1 cellular context compared by ENCODE assay signal in the genomic region with DNA sequence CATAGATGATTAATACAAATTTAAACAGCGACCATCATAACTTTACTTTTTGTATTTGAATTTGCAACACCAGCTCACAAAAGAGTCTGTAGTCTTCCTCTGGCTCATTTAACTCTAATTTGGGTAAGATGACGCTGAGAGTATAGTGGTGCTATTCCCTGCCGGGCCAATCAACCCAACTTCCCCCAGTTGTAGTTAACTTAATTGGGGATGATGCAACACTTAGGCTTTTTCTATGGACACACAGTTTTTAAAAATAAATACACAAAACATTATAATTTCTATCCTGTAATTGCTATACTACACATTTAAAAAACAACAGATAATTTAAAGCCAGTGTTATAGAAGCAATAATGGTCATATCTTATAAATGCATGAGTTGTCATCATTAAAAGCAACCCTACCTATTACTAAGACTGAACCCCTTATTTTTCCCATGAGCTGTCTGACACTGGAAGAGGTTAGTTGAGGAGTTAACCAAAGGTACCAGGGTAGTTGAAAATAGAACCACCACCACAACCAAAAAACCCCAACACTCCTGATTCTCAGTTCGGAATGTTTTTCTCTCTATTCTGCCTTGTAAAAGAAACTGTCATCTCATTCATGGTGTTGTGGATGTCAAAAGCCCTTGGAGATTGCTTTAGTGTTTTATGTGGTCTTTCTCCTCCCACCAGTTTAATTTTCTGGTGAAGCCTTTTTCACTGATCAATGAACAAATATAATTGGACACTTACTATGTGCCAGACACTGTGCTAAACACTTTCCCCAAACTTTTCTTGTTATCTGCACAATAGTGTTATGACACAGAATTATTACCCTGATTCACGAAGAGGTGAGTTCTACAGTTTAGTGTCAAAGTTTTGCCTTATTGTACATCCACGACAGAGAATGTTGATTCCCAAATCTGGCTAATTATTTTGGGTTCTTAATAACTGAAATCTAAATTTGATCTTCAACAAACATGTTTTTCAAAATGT.
A peak's percentile ranks its signal among the peaks of the same experiment; 100 is the strongest.
TF ChIP-seq lines count a peak whose summit lies in the region.

No MANE protein-coding gene starts in this region.

TF ChIP-seq in K562, 482 proteins besides CTCF, POLR2A, EP300 and RAD21 (continued from another document and continues in another):
- TF ChIP-seq, protein P1, sequence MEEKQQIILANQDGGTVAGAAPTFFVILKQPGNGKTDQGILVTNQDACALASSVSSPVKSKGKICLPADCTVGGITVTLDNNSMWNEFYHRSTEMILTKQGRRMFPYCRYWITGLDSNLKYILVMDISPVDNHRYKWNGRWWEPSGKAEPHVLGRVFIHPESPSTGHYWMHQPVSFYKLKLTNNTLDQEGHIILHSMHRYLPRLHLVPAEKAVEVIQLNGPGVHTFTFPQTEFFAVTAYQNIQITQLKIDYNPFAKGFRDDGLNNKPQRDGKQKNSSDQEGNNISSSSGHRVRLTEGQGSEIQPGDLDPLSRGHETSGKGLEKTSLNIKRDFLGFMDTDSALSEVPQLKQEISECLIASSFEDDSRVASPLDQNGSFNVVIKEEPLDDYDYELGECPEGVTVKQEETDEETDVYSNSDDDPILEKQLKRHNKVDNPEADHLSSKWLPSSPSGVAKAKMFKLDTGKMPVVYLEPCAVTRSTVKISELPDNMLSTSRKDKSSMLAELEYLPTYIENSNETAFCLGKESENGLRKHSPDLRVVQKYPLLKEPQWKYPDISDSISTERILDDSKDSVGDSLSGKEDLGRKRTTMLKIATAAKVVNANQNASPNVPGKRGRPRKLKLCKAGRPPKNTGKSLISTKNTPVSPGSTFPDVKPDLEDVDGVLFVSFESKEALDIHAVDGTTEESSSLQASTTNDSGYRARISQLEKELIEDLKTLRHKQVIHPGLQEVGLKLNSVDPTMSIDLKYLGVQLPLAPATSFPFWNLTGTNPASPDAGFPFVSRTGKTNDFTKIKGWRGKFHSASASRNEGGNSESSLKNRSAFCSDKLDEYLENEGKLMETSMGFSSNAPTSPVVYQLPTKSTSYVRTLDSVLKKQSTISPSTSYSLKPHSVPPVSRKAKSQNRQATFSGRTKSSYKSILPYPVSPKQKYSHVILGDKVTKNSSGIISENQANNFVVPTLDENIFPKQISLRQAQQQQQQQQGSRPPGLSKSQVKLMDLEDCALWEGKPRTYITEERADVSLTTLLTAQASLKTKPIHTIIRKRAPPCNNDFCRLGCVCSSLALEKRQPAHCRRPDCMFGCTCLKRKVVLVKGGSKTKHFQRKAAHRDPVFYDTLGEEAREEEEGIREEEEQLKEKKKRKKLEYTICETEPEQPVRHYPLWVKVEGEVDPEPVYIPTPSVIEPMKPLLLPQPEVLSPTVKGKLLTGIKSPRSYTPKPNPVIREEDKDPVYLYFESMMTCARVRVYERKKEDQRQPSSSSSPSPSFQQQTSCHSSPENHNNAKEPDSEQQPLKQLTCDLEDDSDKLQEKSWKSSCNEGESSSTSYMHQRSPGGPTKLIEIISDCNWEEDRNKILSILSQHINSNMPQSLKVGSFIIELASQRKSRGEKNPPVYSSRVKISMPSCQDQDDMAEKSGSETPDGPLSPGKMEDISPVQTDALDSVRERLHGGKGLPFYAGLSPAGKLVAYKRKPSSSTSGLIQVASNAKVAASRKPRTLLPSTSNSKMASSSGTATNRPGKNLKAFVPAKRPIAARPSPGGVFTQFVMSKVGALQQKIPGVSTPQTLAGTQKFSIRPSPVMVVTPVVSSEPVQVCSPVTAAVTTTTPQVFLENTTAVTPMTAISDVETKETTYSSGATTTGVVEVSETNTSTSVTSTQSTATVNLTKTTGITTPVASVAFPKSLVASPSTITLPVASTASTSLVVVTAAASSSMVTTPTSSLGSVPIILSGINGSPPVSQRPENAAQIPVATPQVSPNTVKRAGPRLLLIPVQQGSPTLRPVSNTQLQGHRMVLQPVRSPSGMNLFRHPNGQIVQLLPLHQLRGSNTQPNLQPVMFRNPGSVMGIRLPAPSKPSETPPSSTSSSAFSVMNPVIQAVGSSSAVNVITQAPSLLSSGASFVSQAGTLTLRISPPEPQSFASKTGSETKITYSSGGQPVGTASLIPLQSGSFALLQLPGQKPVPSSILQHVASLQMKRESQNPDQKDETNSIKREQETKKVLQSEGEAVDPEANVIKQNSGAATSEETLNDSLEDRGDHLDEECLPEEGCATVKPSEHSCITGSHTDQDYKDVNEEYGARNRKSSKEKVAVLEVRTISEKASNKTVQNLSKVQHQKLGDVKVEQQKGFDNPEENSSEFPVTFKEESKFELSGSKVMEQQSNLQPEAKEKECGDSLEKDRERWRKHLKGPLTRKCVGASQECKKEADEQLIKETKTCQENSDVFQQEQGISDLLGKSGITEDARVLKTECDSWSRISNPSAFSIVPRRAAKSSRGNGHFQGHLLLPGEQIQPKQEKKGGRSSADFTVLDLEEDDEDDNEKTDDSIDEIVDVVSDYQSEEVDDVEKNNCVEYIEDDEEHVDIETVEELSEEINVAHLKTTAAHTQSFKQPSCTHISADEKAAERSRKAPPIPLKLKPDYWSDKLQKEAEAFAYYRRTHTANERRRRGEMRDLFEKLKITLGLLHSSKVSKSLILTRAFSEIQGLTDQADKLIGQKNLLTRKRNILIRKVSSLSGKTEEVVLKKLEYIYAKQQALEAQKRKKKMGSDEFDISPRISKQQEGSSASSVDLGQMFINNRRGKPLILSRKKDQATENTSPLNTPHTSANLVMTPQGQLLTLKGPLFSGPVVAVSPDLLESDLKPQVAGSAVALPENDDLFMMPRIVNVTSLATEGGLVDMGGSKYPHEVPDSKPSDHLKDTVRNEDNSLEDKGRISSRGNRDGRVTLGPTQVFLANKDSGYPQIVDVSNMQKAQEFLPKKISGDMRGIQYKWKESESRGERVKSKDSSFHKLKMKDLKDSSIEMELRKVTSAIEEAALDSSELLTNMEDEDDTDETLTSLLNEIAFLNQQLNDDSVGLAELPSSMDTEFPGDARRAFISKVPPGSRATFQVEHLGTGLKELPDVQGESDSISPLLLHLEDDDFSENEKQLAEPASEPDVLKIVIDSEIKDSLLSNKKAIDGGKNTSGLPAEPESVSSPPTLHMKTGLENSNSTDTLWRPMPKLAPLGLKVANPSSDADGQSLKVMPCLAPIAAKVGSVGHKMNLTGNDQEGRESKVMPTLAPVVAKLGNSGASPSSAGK (IDR thresholded peaks at IDR 0.05), result no peak
- no peak for TF ChIP-seq TBP (optimal IDR thresholded peaks at IDR 0.05; ENCODE audit: low read depth, low read length)
- no peak for TF ChIP-seq XRCC4 (IDR thresholded peaks at IDR 0.05; ENCODE audit: extremely low read depth, insufficient read depth, insufficient read length)
- no peak for TF ChIP-seq TAF7 (tag; IDR thresholded peaks at IDR 0.05)
- TF ChIP-seq, protein P2, sequence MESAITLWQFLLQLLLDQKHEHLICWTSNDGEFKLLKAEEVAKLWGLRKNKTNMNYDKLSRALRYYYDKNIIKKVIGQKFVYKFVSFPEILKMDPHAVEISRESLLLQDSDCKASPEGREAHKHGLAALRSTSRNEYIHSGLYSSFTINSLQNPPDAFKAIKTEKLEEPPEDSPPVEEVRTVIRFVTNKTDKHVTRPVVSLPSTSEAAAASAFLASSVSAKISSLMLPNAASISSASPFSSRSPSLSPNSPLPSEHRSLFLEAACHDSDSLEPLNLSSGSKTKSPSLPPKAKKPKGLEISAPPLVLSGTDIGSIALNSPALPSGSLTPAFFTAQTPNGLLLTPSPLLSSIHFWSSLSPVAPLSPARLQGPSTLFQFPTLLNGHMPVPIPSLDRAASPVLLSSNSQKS (CRISPR knock-in tag; IDR thresholded peaks at IDR 0.05), result no peak
- TF ChIP-seq ZNF384 (IDR thresholded peaks at IDR 0.05; ENCODE audit: low read depth, low read length), result no peak
- no peak for TF ChIP-seq DNMT1 (IDR thresholded peaks at IDR 0.05)
- TF ChIP-seq, protein P3, sequence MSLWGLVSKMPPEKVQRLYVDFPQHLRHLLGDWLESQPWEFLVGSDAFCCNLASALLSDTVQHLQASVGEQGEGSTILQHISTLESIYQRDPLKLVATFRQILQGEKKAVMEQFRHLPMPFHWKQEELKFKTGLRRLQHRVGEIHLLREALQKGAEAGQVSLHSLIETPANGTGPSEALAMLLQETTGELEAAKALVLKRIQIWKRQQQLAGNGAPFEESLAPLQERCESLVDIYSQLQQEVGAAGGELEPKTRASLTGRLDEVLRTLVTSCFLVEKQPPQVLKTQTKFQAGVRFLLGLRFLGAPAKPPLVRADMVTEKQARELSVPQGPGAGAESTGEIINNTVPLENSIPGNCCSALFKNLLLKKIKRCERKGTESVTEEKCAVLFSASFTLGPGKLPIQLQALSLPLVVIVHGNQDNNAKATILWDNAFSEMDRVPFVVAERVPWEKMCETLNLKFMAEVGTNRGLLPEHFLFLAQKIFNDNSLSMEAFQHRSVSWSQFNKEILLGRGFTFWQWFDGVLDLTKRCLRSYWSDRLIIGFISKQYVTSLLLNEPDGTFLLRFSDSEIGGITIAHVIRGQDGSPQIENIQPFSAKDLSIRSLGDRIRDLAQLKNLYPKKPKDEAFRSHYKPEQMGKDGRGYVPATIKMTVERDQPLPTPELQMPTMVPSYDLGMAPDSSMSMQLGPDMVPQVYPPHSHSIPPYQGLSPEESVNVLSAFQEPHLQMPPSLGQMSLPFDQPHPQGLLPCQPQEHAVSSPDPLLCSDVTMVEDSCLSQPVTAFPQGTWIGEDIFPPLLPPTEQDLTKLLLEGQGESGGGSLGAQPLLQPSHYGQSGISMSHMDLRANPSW (CRISPR knock-in tag; IDR thresholded peaks at IDR 0.05), result no peak
- no peak for TF ChIP-seq ZNF311 (CRISPR knock-in tag; IDR thresholded peaks at IDR 0.05)
- TF ChIP-seq MAFF (IDR thresholded peaks at IDR 0.05; ENCODE audit: low read length), result peak; percentile 0; the same call in 1 of the 2 replicates
- TF ChIP-seq, protein P4, sequence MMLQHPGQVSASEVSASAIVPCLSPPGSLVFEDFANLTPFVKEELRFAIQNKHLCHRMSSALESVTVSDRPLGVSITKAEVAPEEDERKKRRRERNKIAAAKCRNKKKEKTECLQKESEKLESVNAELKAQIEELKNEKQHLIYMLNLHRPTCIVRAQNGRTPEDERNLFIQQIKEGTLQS (IDR thresholded peaks at IDR 0.05), result peak; percentile 97
- TF ChIP-seq, protein P4 (CRISPR knock-in tag; conservative IDR thresholded peaks at IDR 0.05), result no peak
- no peak for TF ChIP-seq U2AF1 (optimal IDR thresholded peaks at IDR 0.05; ENCODE audit: low read depth, low read length)
- peak; percentile 92 for TF ChIP-seq CEBPB (tag; IDR thresholded peaks at IDR 0.05)
- no peak for TF ChIP-seq ZNF696 (CRISPR knock-in tag; conservative IDR thresholded peaks at IDR 0.05)
- TF ChIP-seq, protein P5, sequence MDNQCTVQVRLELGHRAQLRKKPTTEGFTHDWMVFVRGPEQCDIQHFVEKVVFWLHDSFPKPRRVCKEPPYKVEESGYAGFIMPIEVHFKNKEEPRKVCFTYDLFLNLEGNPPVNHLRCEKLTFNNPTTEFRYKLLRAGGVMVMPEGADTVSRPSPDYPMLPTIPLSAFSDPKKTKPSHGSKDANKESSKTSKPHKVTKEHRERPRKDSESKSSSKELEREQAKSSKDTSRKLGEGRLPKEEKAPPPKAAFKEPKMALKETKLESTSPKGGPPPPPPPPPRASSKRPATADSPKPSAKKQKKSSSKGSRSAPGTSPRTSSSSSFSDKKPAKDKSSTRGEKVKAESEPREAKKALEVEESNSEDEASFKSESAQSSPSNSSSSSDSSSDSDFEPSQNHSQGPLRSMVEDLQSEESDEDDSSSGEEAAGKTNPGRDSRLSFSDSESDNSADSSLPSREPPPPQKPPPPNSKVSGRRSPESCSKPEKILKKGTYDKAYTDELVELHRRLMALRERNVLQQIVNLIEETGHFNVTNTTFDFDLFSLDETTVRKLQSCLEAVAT (IDR thresholded peaks at IDR 0.05), result no peak
- TF ChIP-seq SMAD2 (IDR thresholded peaks at IDR 0.05; ENCODE audit: low read depth, low read length), result no peak
- TF ChIP-seq, protein P6, sequence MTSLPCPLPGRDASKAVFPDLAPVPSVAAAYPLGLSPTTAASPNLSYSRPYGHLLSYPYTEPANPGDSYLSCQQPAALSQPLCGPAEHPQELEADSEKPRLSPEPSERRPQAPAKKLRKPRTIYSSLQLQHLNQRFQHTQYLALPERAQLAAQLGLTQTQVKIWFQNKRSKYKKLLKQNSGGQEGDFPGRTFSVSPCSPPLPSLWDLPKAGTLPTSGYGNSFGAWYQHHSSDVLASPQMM (CRISPR knock-in tag; IDR thresholded peaks at IDR 0.05), result no peak
- TF ChIP-seq FOXM1 (IDR thresholded peaks at IDR 0.05; ENCODE audit: low read depth), result peak; percentile 80; the same call in 1 of the 2 replicates
- no peak for TF ChIP-seq FOXM1 (CRISPR knock-in tag; IDR thresholded peaks at IDR 0.05; ENCODE audit: low read depth)
- TF ChIP-seq, protein P7, sequence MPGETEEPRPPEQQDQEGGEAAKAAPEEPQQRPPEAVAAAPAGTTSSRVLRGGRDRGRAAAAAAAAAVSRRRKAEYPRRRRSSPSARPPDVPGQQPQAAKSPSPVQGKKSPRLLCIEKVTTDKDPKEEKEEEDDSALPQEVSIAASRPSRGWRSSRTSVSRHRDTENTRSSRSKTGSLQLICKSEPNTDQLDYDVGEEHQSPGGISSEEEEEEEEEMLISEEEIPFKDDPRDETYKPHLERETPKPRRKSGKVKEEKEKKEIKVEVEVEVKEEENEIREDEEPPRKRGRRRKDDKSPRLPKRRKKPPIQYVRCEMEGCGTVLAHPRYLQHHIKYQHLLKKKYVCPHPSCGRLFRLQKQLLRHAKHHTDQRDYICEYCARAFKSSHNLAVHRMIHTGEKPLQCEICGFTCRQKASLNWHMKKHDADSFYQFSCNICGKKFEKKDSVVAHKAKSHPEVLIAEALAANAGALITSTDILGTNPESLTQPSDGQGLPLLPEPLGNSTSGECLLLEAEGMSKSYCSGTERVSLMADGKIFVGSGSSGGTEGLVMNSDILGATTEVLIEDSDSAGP (CRISPR knock-in tag; IDR thresholded peaks at IDR 0.05), result no peak
- peak; percentile 15; the same call in 1 of the 2 replicates for TF ChIP-seq SMAD4 (CRISPR knock-in tag; conservative IDR thresholded peaks at IDR 0.05)
- TF ChIP-seq PURB (CRISPR knock-in tag; IDR thresholded peaks at IDR 0.05; ENCODE audit: low read depth), result no peak
- peak; percentile 89 for TF ChIP-seq ZSCAN32 (CRISPR knock-in tag; IDR thresholded peaks at IDR 0.05)
- TF ChIP-seq, protein P8, sequence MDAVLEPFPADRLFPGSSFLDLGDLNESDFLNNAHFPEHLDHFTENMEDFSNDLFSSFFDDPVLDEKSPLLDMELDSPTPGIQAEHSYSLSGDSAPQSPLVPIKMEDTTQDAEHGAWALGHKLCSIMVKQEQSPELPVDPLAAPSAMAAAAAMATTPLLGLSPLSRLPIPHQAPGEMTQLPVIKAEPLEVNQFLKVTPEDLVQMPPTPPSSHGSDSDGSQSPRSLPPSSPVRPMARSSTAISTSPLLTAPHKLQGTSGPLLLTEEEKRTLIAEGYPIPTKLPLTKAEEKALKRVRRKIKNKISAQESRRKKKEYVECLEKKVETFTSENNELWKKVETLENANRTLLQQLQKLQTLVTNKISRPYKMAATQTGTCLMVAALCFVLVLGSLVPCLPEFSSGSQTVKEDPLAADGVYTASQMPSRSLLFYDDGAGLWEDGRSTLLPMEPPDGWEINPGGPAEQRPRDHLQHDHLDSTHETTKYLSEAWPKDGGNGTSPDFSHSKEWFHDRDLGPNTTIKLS (IDR thresholded peaks at IDR 0.05; ENCODE audit: borderline replicate concordance, low read depth), result no peak
- TF ChIP-seq JUND (IDR thresholded peaks at IDR 0.05; ENCODE audit: borderline replicate concordance, low read depth, low read length), result peak; percentile 67
- TF ChIP-seq JUND (tag; IDR thresholded peaks at IDR 0.05; ENCODE audit: borderline replicate concordance, low read depth, low read length), result 0 out of 3 replicates have a peak, but pooled peaks have one; percentile 17
